ENCODE assay signal across 8 cellular contexts in genomic region chrX:54785901-54786300, GRCh38. TPM values are rescaled to one million over a fixed set of nuclear protein-coding genes. Genes with fewer than 3 reads are reported as not detected.
A peak's percentile ranks its signal among the peaks of the same experiment; 100 is the strongest.
DNase-seq lines count a peak whose midpoint lies in the region; ATAC-seq and TF ChIP-seq lines count a peak whose summit lies in the region.
"Had no signal": no experiment of that assay in that cellular context is flagged by ENCODE, and none has a peak within 500 bp of the region (broad histone marks: within the 10 kb centered on the region; RNA-seq: fewer than 3 reads in every experiment).

No MANE protein-coding gene starts in this region.

- no peaks in the 10 kb centered on the region for H3K9me3 Mint-ChIP-seq in HFFc6
- no peaks in the 10 kb centered on the region for H3K9me3 Mint-ChIP-seq in activated CD8-positive, alpha-beta T cell treated with anti-CD3 and anti-CD28 coated beads, Interleukin-2, amount 10 ng/mL, durations not matched to agents 7 days and 5 days (ENCODE audit: insufficient read depth)

- H3K27ac Mint-ChIP-seq in HFFc6, result no peak overlapping the region
- no peak overlapping the region for H3K27ac Mint-ChIP-seq in activated CD8-positive, alpha-beta T cell treated with anti-CD3 and anti-CD28 coated beads, Interleukin-2, amount 10 ng/mL, durations not matched to agents 7 days and 5 days

- peaks cover 6% of the 10 kb centered on the region for H3K27me3 Mint-ChIP-seq in HFFc6 (ENCODE audit: insufficient read depth)
- H3K27me3 Mint-ChIP-seq in activated CD8-positive, alpha-beta T cell treated with anti-CD3 and anti-CD28 coated beads, Interleukin-2, amount 10 ng/mL, durations not matched to agents 7 days and 5 days (ENCODE audit: low read depth), result peaks cover 2% of the 10 kb centered on the region

- H3K4me1 Mint-ChIP-seq in HFFc6 (ENCODE audit: low read depth), result no peaks in the 10 kb centered on the region
- no peaks in the 10 kb centered on the region for H3K4me1 Mint-ChIP-seq in activated CD8-positive, alpha-beta T cell treated with anti-CD3 and anti-CD28 coated beads, Interleukin-2, amount 10 ng/mL, durations not matched to agents 7 days and 5 days (ENCODE audit: low read depth)

- H3K36me3 Mint-ChIP-seq in HFFc6 (ENCODE audit: low read depth), result no peaks in the 10 kb centered on the region
- no peaks in the 10 kb centered on the region for H3K36me3 Mint-ChIP-seq in activated CD8-positive, alpha-beta T cell treated with anti-CD3 and anti-CD28 coated beads, Interleukin-2, amount 10 ng/mL, durations not matched to agents 7 days and 5 days (ENCODE audit: low read depth)

- no peaks in the 10 kb centered on the region for H3K4me1 ChIP-seq in mucosa of descending colon (ENCODE audit: low read depth)

- peak; percentile 49; the same call in 1 of the 2 replicates for TF ChIP-seq CTCF in HFFc6 (IDR thresholded peaks at IDR 0.05)
- TF ChIP-seq CTCF in mucosa of descending colon (IDR thresholded peaks at IDR 0.05), result no peak

- H3K4me3 ChIP-seq in mucosa of descending colon, result no peak overlapping the region

- H3K9me3 ChIP-seq in mucosa of descending colon, result no peaks in the 10 kb centered on the region

- CTCF ChIA-PET in activated CD8-positive, alpha-beta T cell treated with anti-CD3 and anti-CD28 coated beads, Interleukin-2, amount 10 ng/mL, durations not matched to agents 7 days and 5 days (lab: Charles Lee), result interaction anchor here (1.1 to 1.2 kb wide), 2 partner anchors 12 to 609 kb away, joined by 3 to 6 read pairs; partner anchors contain the start of gene ITIH6

- intact Hi-C loops in mucosa of descending colon (cut with DNase I, micrococcal nuclease), result no loop called here

- ATAC-seq in activated CD8-positive, alpha-beta T cell treated with anti-CD3 and anti-CD28 coated beads, Interleukin-2, amount 10 ng/mL, durations not matched to agents 7 days and 5 days, result no peak
- peak; percentile 25 for ATAC-seq in mucosa of descending colon
- ATAC-seq in HG03520 (IDR thresholded peaks at IDR 0.05; ENCODE audit: unreplicated experiment), result no peak
- no peak for ATAC-seq in GM21528 (IDR thresholded peaks at IDR 0.05; ENCODE audit: low FRiP score, unreplicated experiment)

- POLR2A ChIA-PET in activated CD8-positive, alpha-beta T cell treated with anti-CD3 and anti-CD28 coated beads, Interleukin-2, amount 10 ng/mL, durations not matched to agents 7 days and 5 days (lab: Charles Lee), result no interaction called here

- no peak overlapping the region for H3K4me3 Mint-ChIP-seq in HFFc6
- H3K4me3 Mint-ChIP-seq in activated CD8-positive, alpha-beta T cell treated with anti-CD3 and anti-CD28 coated beads, Interleukin-2, amount 10 ng/mL, durations not matched to agents 7 days and 5 days, result no peak overlapping the region

- no peaks in the 10 kb centered on the region for H3K36me3 ChIP-seq in mucosa of descending colon (ENCODE audit: low read depth)

- peak; percentile 18 for DNase-seq in ELR (ENCODE audit: low read depth)
- no peak for DNase-seq in HFFc6
- DNase-seq in activated CD8-positive, alpha-beta T cell treated with anti-CD3 and anti-CD28 coated beads, Interleukin-2, amount 10 ng/mL, durations not matched to agents 7 days and 5 days, result peak; percentile 22
- DNase-seq in mucosa of descending colon, result peak in 1 of 3 donors; percentile 17
- DNase-seq in AG08396 (ENCODE audit: low spot score), result no peak
- DNase-seq: NCI-H2171 treated with DMSO at 0.1 percent for 48 hours had no signal

RNA-seq across cellular contexts. Expression of gene ITIH6, which starts 12.2 kb away (rescaled TPM):
- not detected for total RNA-seq in HFFc6 (2021; fragmentation: NEBNext Ultra II Directional; extraction: Animal tissue kit (Norgen Biotek cat#: 25700))
- total RNA-seq in activated CD8-positive, alpha-beta T cell treated with anti-CD3 and anti-CD28 coated beads, Interleukin-2, amount 10 ng/mL, durations not matched to agents 7 days and 5 days, result not detected
- total RNA-seq in mucosa of descending colon, result not detected

RNA-seq across cellular contexts. Expression of gene MAGED2, which starts 21.6 kb away (rescaled TPM):
- 100 to 1,000 TPM; 205 to 244 (median 226) TPM for total RNA-seq in HFFc6 (2021; fragmentation: NEBNext Ultra II Directional; extraction: Animal tissue kit (Norgen Biotek cat#: 25700))
- total RNA-seq in activated CD8-positive, alpha-beta T cell treated with anti-CD3 and anti-CD28 coated beads, Interleukin-2, amount 10 ng/mL, durations not matched to agents 7 days and 5 days, result 10 to 100 TPM; 48.8 to 50.4 TPM
- total RNA-seq in mucosa of descending colon, result 10 to 100 TPM; 52.7 to 86.4 (median 70.1) TPM

Comparison
In these comparisons a context has a peak if more than half of its experiments do, and no peak if none do; other contexts are left out.
1. DNase-seq: peak in ELR (single experiment) and activated CD8-positive, alpha-beta T cell treated with anti-CD3 and anti-CD28 coated beads, Interleukin-2, amount 10 ng/mL, durations not matched to agents 7 days and 5 days (single experiment); none in HFFc6 (single experiment) and AG08396 (single experiment).